Comparison of ENCODE assay signal across 1 cellular context in the genomic region with DNA sequence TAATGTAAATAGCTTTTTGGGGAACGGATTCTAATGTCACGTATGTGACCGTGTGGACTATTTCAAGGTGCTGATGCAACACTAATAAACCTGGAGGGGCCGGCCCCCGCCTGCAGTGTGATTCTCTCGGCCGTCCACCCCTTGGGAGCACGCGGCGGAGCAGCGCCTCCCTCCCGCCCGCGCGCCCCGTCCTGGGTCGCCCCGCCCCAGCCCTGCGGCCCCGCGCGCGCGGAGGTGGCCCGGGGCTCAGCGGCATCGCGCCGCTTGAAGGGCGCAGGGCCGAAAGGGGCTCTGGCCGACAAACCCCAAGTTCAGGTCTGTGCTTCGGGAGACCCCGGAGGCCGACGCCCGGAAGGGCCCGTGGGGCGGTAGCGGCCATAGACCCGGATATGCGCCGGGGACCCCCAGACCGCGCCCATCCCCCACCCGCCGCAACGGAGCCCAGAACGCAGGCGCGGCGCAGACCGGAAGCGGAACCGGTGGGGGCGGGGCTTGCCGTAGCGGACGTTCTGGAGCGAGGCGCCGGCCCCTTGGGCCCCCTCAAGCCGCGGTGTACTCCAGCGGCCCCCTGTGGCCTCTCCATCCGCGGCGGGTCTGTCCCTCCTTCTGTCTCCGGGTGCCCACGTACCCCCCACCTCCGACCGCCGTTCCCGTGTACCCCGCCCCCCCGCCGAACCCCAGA.
TF ChIP-seq lines count a peak whose summit lies in the region.

TSS of gene TEX22 (plus strand) at position 495 of the 682 bp plus-strand sequence. CDS start 803 bp downstream, outside the sequence.

TF ChIP-seq in GM12878, 131 proteins besides CTCF, POLR2A, EP300 and RAD21 (continued from another document and continues in another):
- TF ChIP-seq, protein P1, sequence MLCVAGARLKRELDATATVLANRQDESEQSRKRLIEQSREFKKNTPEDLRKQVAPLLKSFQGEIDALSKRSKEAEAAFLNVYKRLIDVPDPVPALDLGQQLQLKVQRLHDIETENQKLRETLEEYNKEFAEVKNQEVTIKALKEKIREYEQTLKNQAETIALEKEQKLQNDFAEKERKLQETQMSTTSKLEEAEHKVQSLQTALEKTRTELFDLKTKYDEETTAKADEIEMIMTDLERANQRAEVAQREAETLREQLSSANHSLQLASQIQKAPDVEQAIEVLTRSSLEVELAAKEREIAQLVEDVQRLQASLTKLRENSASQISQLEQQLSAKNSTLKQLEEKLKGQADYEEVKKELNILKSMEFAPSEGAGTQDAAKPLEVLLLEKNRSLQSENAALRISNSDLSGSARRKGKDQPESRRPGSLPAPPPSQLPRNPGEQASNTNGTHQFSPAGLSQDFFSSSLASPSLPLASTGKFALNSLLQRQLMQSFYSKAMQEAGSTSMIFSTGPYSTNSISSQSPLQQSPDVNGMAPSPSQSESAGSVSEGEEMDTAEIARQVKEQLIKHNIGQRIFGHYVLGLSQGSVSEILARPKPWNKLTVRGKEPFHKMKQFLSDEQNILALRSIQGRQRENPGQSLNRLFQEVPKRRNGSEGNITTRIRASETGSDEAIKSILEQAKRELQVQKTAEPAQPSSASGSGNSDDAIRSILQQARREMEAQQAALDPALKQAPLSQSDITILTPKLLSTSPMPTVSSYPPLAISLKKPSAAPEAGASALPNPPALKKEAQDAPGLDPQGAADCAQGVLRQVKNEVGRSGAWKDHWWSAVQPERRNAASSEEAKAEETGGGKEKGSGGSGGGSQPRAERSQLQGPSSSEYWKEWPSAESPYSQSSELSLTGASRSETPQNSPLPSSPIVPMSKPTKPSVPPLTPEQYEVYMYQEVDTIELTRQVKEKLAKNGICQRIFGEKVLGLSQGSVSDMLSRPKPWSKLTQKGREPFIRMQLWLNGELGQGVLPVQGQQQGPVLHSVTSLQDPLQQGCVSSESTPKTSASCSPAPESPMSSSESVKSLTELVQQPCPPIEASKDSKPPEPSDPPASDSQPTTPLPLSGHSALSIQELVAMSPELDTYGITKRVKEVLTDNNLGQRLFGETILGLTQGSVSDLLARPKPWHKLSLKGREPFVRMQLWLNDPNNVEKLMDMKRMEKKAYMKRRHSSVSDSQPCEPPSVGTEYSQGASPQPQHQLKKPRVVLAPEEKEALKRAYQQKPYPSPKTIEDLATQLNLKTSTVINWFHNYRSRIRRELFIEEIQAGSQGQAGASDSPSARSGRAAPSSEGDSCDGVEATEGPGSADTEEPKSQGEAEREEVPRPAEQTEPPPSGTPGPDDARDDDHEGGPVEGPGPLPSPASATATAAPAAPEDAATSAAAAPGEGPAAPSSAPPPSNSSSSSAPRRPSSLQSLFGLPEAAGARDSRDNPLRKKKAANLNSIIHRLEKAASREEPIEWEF (IDR thresholded peaks at IDR 0.05; ENCODE audit: insufficient replicate concordance, low read depth, low read length): no peak
- TF ChIP-seq JUND (IDR thresholded peaks at IDR 0.05; ENCODE audit: low read depth, low read length): 0 out of 2 replicates have a peak, but pooled peaks have one; percentile 8
- TF ChIP-seq, protein P2, sequence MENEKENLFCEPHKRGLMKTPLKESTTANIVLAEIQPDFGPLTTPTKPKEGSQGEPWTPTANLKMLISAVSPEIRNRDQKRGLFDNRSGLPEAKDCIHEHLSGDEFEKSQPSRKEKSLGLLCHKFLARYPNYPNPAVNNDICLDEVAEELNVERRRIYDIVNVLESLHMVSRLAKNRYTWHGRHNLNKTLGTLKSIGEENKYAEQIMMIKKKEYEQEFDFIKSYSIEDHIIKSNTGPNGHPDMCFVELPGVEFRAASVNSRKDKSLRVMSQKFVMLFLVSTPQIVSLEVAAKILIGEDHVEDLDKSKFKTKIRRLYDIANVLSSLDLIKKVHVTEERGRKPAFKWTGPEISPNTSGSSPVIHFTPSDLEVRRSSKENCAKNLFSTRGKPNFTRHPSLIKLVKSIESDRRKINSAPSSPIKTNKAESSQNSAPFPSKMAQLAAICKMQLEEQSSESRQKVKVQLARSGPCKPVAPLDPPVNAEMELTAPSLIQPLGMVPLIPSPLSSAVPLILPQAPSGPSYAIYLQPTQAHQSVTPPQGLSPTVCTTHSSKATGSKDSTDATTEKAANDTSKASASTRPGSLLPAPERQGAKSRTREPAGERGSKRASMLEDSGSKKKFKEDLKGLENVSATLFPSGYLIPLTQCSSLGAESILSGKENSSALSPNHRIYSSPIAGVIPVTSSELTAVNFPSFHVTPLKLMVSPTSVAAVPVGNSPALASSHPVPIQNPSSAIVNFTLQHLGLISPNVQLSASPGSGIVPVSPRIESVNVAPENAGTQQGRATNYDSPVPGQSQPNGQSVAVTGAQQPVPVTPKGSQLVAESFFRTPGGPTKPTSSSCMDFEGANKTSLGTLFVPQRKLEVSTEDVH (IDR thresholded peaks at IDR 0.05; ENCODE audit: low read depth, partially characterized antibody): no peak
- TF ChIP-seq, protein P3, sequence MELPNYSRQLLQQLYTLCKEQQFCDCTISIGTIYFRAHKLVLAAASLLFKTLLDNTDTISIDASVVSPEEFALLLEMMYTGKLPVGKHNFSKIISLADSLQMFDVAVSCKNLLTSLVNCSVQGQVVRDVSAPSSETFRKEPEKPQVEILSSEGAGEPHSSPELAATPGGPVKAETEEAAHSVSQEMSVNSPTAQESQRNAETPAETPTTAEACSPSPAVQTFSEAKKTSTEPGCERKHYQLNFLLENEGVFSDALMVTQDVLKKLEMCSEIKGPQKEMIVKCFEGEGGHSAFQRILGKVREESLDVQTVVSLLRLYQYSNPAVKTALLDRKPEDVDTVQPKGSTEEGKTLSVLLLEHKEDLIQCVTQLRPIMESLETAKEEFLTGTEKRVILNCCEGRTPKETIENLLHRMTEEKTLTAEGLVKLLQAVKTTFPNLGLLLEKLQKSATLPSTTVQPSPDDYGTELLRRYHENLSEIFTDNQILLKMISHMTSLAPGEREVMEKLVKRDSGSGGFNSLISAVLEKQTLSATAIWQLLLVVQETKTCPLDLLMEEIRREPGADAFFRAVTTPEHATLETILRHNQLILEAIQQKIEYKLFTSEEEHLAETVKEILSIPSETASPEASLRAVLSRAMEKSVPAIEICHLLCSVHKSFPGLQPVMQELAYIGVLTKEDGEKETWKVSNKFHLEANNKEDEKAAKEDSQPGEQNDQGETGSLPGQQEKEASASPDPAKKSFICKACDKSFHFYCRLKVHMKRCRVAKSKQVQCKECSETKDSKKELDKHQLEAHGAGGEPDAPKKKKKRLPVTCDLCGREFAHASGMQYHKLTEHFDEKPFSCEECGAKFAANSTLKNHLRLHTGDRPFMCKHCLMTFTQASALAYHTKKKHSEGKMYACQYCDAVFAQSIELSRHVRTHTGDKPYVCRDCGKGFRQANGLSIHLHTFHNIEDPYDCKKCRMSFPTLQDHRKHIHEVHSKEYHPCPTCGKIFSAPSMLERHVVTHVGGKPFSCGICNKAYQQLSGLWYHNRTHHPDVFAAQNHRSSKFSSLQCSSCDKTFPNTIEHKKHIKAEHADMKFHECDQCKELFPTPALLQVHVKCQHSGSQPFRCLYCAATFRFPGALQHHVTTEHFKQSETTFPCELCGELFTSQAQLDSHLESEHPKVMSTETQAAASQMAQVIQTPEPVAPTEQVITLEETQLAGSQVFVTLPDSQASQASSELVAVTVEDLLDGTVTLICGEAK (IDR thresholded peaks at IDR 0.05; ENCODE audit: borderline replicate concordance): peak; percentile 81
- no peak for TF ChIP-seq EZH2 (IDR thresholded peaks at IDR 0.05; ENCODE audit: borderline replicate concordance, control insufficient read depth, low read depth, low read length)
- TF ChIP-seq HCFC1 (IDR thresholded peaks at IDR 0.05; ENCODE audit: low read length): peak; percentile 55; the same call in 1 of the 2 replicates
- TF ChIP-seq TARDBP (IDR thresholded peaks at IDR 0.05; ENCODE audit: borderline replicate concordance): peak; percentile 18; the same call in 1 of the 2 replicates
- TF ChIP-seq, protein P4, sequence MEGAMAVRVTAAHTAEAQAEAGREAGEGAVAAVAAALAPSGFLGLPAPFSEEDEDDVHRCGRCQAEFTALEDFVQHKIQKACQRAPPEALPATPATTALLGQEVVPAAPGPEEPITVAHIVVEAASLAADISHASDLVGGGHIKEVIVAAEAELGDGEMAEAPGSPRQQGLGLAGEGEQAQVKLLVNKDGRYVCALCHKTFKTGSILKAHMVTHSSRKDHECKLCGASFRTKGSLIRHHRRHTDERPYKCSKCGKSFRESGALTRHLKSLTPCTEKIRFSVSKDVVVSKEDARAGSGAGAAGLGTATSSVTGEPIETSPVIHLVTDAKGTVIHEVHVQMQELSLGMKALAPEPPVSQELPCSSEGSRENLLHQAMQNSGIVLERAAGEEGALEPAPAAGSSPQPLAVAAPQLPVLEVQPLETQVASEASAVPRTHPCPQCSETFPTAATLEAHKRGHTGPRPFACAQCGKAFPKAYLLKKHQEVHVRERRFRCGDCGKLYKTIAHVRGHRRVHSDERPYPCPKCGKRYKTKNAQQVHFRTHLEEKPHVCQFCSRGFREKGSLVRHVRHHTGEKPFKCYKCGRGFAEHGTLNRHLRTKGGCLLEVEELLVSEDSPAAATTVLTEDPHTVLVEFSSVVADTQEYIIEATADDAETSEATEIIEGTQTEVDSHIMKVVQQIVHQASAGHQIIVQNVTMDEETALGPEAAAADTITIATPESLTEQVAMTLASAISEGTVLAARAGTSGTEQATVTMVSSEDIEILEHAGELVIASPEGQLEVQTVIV (IDR thresholded peaks at IDR 0.05; ENCODE audit: borderline replicate concordance, partially characterized antibody): peak; percentile 56
- TF ChIP-seq FOS (IDR thresholded peaks at IDR 0.05; ENCODE audit: borderline replicate concordance, extremely low read depth, insufficient read length): no peak
- TF ChIP-seq ETV6 (conservative IDR thresholded peaks at IDR 0.05 in 1 of 2, IDR thresholded peaks at IDR 0.05 in 1 of 2; ENCODE audit: borderline replicate concordance in 1 of 2, low read depth in 1 of 2): no peak
- peak; percentile 92 for TF ChIP-seq CHD2 (IDR thresholded peaks at IDR 0.05; ENCODE audit: borderline replicate concordance, low read depth, low read length)
- no peak for TF ChIP-seq ESRRA (IDR thresholded peaks at IDR 0.05; ENCODE audit: low read length)
- peak; percentile 41 for TF ChIP-seq HDAC6 (IDR thresholded peaks at IDR 0.05; ENCODE audit: unreplicated experiment)
- TF ChIP-seq PAX5 (IDR thresholded peaks at IDR 0.05; ENCODE audit: borderline replicate concordance, low read depth, low read length): peak; percentile 28; the same call in 1 of the 2 replicates
- TF ChIP-seq JUNB (IDR thresholded peaks at IDR 0.05): no peak
- TF ChIP-seq, protein P5, sequence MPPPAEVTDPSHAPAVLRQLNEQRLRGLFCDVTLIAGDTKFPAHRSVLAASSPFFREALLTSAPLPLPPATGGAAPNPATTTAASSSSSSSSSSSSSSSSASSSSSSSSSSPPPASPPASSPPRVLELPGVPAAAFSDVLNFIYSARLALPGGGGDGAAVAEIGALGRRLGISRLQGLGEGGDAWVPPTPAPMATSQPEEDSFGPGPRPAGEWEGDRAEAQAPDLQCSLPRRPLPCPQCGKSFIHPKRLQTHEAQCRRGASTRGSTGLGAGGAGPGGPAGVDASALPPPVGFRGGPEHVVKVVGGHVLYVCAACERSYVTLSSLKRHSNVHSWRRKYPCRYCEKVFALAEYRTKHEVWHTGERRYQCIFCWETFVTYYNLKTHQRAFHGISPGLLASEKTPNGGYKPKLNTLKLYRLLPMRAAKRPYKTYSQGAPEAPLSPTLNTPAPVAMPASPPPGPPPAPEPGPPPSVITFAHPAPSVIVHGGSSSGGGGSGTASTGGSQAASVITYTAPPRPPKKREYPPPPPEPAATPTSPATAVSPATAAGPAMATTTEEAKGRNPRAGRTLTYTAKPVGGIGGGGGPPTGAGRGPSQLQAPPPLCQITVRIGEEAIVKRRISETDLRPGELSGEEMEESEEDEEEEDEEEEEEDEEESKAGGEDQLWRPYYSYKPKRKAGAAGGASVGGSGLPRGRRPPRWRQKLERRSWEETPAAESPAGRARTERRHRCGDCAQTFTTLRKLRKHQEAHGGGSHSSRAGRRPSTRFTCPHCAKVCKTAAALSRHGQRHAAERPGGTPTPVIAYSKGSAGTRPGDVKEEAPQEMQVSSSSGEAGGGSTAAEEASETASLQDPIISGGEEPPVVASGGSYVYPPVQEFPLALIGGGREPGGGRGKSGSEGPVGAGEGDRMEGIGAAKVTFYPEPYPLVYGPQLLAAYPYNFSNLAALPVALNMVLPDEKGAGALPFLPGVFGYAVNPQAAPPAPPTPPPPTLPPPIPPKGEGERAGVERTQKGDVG (CRISPR knock-in tag; IDR thresholded peaks at IDR 0.05): no peak
- TF ChIP-seq SP1 (IDR thresholded peaks at IDR 0.05; ENCODE audit: low read depth, low read length): peak; percentile 50
- TF ChIP-seq, protein P6, sequence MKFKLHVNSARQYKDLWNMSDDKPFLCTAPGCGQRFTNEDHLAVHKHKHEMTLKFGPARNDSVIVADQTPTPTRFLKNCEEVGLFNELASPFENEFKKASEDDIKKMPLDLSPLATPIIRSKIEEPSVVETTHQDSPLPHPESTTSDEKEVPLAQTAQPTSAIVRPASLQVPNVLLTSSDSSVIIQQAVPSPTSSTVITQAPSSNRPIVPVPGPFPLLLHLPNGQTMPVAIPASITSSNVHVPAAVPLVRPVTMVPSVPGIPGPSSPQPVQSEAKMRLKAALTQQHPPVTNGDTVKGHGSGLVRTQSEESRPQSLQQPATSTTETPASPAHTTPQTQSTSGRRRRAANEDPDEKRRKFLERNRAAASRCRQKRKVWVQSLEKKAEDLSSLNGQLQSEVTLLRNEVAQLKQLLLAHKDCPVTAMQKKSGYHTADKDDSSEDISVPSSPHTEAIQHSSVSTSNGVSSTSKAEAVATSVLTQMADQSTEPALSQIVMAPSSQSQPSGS (IDR thresholded peaks at IDR 0.05; ENCODE audit: low read length): no peak
- peak; percentile 87 for TF ChIP-seq BACH1 (IDR thresholded peaks at IDR 0.05; ENCODE audit: borderline replicate concordance)
- TF ChIP-seq SMARCA5 (IDR thresholded peaks at IDR 0.05): no peak
- TF ChIP-seq POLR2AphosphoS2 (IDR thresholded peaks at IDR 0.05; ENCODE audit: low read depth, low read length): no peak; the same call in 1 of the 2 replicates
- TF ChIP-seq PAX8 (IDR thresholded peaks at IDR 0.05): no peak
- TF ChIP-seq ZBTB33 (IDR thresholded peaks at IDR 0.05): no peak
- no peak for TF ChIP-seq BMI1 (IDR thresholded peaks at IDR 0.05; ENCODE audit: borderline replicate concordance)
